ENCODE assay signal across 1 cellular context in genomic region chr7:55505259-55505658, GRCh38.
TF ChIP-seq lines count a peak whose summit lies in the region.

No MANE protein-coding gene starts in this region.

TF ChIP-seq in HCT116, 20 proteins besides CTCF, POLR2A, EP300 and RAD21:
- no peak for TF ChIP-seq MAX (IDR thresholded peaks at IDR 0.05)
- no peak for TF ChIP-seq CEBPB (IDR thresholded peaks at IDR 0.05; ENCODE audit: low read depth)
- TF ChIP-seq SP1 (IDR thresholded peaks at IDR 0.05; ENCODE audit: low read depth): no peak
- no peak for TF ChIP-seq ELF1 (IDR thresholded peaks at IDR 0.05; ENCODE audit: borderline replicate concordance, low read depth)
- no peak for TF ChIP-seq REST (IDR thresholded peaks at IDR 0.05; ENCODE audit: low read depth)
- no peak for TF ChIP-seq EZH2phosphoT487 (IDR thresholded peaks at IDR 0.05; ENCODE audit: borderline replicate concordance)
- no peak for TF ChIP-seq SRF (IDR thresholded peaks at IDR 0.05; ENCODE audit: low read depth)
- TF ChIP-seq EGR1 (IDR thresholded peaks at IDR 0.05; ENCODE audit: low read depth): no peak
